Comparison of ENCODE assay signal across 13 cellular contexts in genomic region chr3:196184169-196184432, GRCh38. TPM values are rescaled to one million over a fixed set of nuclear protein-coding genes. Genes with fewer than 3 reads are reported as not detected.
A peak's percentile ranks its signal among the peaks of the same experiment; 100 is the strongest.
DNase-seq lines count a peak whose midpoint lies in the region; ATAC-seq, FAIRE-seq and TF ChIP-seq lines count a peak whose summit lies in the region.
"Not testable (repeated sequence)": the region's sequence is repeated elsewhere in the genome, so short reads cannot be mapped to it uniquely, and the experiment has no call there.
"Had no signal": no experiment of that assay in that cellular context is flagged by ENCODE, and none has a peak within 500 bp of the region (broad histone marks: within the 10 kb centered on the region; RNA-seq: fewer than 3 reads in every experiment).

No MANE protein-coding gene starts in this region.

- H3K4me2 ChIP-seq in Loucy (ENCODE audit: low read depth, low read length, poor library complexity, severe bottlenecking), result peak overlapping the region; percentile 77
- H3K4me2 ChIP-seq in K562 (ENCODE audit: insufficient read depth, low read length), result not testable (repeated sequence)

- peak overlapping the region; percentile 95 to 99 (median 98) for H3K27ac Mint-ChIP-seq in CD4-positive, CD25-positive, alpha-beta regulatory T cell
- H3K27ac Mint-ChIP-seq in T-helper 2 cell treated with Interferon-gamma antibody and Interleukin-4, amounts not matched to agents 5 μg/mL and 100 μg/mL, for 36 hours, result peak overlapping the region; percentile 96
- peak overlapping the region; percentile 95 for H3K27ac Mint-ChIP-seq in activated CD8-positive, alpha-beta T cell treated with anti-CD3 and anti-CD28 coated beads, Interleukin-2, amount 10 ng/mL, durations not matched to agents 7 days and 5 days
- H3K27ac Mint-ChIP-seq in activated T-helper 2 cell treated with anti-CD3 and anti-CD28 coated beads, Interferon-gamma antibody, Interleukin-2, Interleukin-4, amounts not matched to agents 10 μg/mL and 5 μg/mL and 100 μg/mL, durations not matched to agents 14 hours and 24 hours and 36 hours, result peak overlapping the region; percentile 70
- peak overlapping the region in 1 of 2 donors; percentile 96 for H3K27ac Mint-ChIP-seq in natural killer cell treated with Interleukin-12 subunit alpha and Interleukin-12 subunit beta and Interleukin-15 and Interleukin-18, amount 100 ng/mL, for 72 hours

- not testable (repeated sequence) for H3K27me3 ChIP-seq in CD4-positive, CD25-positive, alpha-beta regulatory T cell (ENCODE audit: control insufficient read depth, insufficient read depth, low read length); Loucy (ENCODE audit: insufficient read depth, low read length, poor library complexity, severe bottlenecking); K562 (ENCODE audit: control insufficient read depth in 2 of 2, insufficient read depth in 2 of 2, low read length in 2 of 2)

- not testable (repeated sequence) for H3K36me3 ChIP-seq in CD4-positive, CD25-positive, alpha-beta regulatory T cell (ENCODE audit: control insufficient read depth, insufficient read depth, low read length); Loucy (ENCODE audit: insufficient read depth, low read length); K562 (ENCODE audit: control insufficient read depth, insufficient read depth, low read length)

- not testable (repeated sequence) for ATAC-seq in CD4-positive, CD25-positive, alpha-beta regulatory T cell (ENCODE audit: low read depth in 2 of 2); activated CD8-positive, alpha-beta T cell treated with anti-CD3 and anti-CD28 coated beads, Interleukin-2, amount 10 ng/mL, durations not matched to agents 7 days and 5 days; K562; natural killer cell treated with Interleukin-12 subunit alpha and Interleukin-12 subunit beta and Interleukin-15 and Interleukin-18, amount 100 ng/mL, for 72 hours

- not testable (repeated sequence) for H3K9me2 ChIP-seq in Loucy (replicated peaks; ENCODE audit: low read depth, low read length)

- WGBS in K562 (ENCODE audit: insufficient coverage, low coverage, missing lambda C conversion rate), result 79% methylated on average over 4 of the region's 4 CpGs

- H3K4me3 Mint-ChIP-seq in CD4-positive, CD25-positive, alpha-beta regulatory T cell; T-helper 2 cell treated with Interferon-gamma antibody and Interleukin-4, amounts not matched to agents 5 μg/mL and 100 μg/mL, for 36 hours; activated CD8-positive, alpha-beta T cell treated with anti-CD3 and anti-CD28 coated beads, Interleukin-2, amount 10 ng/mL, durations not matched to agents 7 days and 5 days; activated T-helper 2 cell treated with anti-CD3 and anti-CD28 coated beads, Interferon-gamma antibody, Interleukin-2, Interleukin-4, amounts not matched to agents 10 μg/mL and 5 μg/mL and 100 μg/mL, durations not matched to agents 14 hours and 24 hours and 36 hours (ENCODE audit: low read depth): not testable (repeated sequence)
- H3K4me3 Mint-ChIP-seq in natural killer cell treated with Interleukin-12 subunit alpha and Interleukin-12 subunit beta and Interleukin-15 and Interleukin-18, amount 100 ng/mL, for 72 hours, result peak overlapping the region; percentile 82

- H4K20me1 ChIP-seq in Loucy (ENCODE audit: insufficient read depth, low read length, poor library complexity, severe bottlenecking); K562 (replicated peaks; ENCODE audit: control insufficient read depth, insufficient read depth, low read length): not testable (repeated sequence)

- not testable (repeated sequence) for H3K4me3 ChIP-seq in CD4-positive, CD25-positive, alpha-beta regulatory T cell (ENCODE audit: low read depth, low read length); Loucy (ENCODE audit: low read length, poor library complexity, severe bottlenecking); K562

- CTCF ChIA-PET in activated CD8-positive, alpha-beta T cell treated with anti-CD3 and anti-CD28 coated beads, Interleukin-2, amount 10 ng/mL, durations not matched to agents 7 days and 5 days (lab: Charles Lee), result interaction anchor here (1.3 kb wide), 1 partner anchor 8 kb away, joined by 4 read pairs; no protein-coding TSS in a partner anchor
- CTCF ChIA-PET in K562 (lab: Yijun Ruan, JAX; ENCODE audit: low intra/inter-chr PET ratio), result not testable (repeated sequence)

- not testable (repeated sequence) for H3K27me3 Mint-ChIP-seq in CD4-positive, CD25-positive, alpha-beta regulatory T cell; T-helper 2 cell treated with Interferon-gamma antibody and Interleukin-4, amounts not matched to agents 5 μg/mL and 100 μg/mL, for 36 hours (ENCODE audit: low read depth); activated CD8-positive, alpha-beta T cell treated with anti-CD3 and anti-CD28 coated beads, Interleukin-2, amount 10 ng/mL, durations not matched to agents 7 days and 5 days (ENCODE audit: low read depth); activated T-helper 2 cell treated with anti-CD3 and anti-CD28 coated beads, Interferon-gamma antibody, Interleukin-2, Interleukin-4, amounts not matched to agents 10 μg/mL and 5 μg/mL and 100 μg/mL, durations not matched to agents 14 hours and 24 hours and 36 hours (ENCODE audit: low read depth); natural killer cell treated with Interleukin-12 subunit alpha and Interleukin-12 subunit beta and Interleukin-15 and Interleukin-18, amount 100 ng/mL, for 72 hours

- not testable (repeated sequence) for TF ChIP-seq RAD21 in K562 (CRISPR knock-in tag; conservative IDR thresholded peaks at IDR 0.05 in 1 of 2, IDR thresholded peaks at IDR 0.05 in 1 of 2)

- not testable (repeated sequence) for H3K9me3 ChIP-seq in CD4-positive, CD25-positive, alpha-beta regulatory T cell (ENCODE audit: control insufficient read depth in 2 of 2, low read length in 2 of 2); Loucy (ENCODE audit: insufficient read depth, low read depth, low read length); K562 (replicated peaks; ENCODE audit: control insufficient read depth, insufficient read depth, low read depth, low read length)

- TF ChIP-seq EP300 in K562 (IDR thresholded peaks at IDR 0.05; ENCODE audit: low read length), result not testable (repeated sequence)

- BruUV-seq in K562 (replicated peaks; lab: Mats Ljungman, UMichigan), result not testable (repeated sequence)

- H3K36me3 Mint-ChIP-seq in CD4-positive, CD25-positive, alpha-beta regulatory T cell; T-helper 2 cell treated with Interferon-gamma antibody and Interleukin-4, amounts not matched to agents 5 μg/mL and 100 μg/mL, for 36 hours (ENCODE audit: low read depth); activated CD8-positive, alpha-beta T cell treated with anti-CD3 and anti-CD28 coated beads, Interleukin-2, amount 10 ng/mL, durations not matched to agents 7 days and 5 days (ENCODE audit: low read depth); activated T-helper 2 cell treated with anti-CD3 and anti-CD28 coated beads, Interferon-gamma antibody, Interleukin-2, Interleukin-4, amounts not matched to agents 10 μg/mL and 5 μg/mL and 100 μg/mL, durations not matched to agents 14 hours and 24 hours and 36 hours (ENCODE audit: low read depth); natural killer cell treated with Interleukin-12 subunit alpha and Interleukin-12 subunit beta and Interleukin-15 and Interleukin-18, amount 100 ng/mL, for 72 hours: not testable (repeated sequence)

- DNase-seq in CD4-positive, CD25-positive, alpha-beta regulatory T cell; T-helper 2 cell treated with Interferon-gamma antibody and Interleukin-4, amounts not matched to agents 5 μg/mL and 100 μg/mL, for 36 hours (ENCODE audit: low spot score); activated CD8-positive, alpha-beta T cell treated with anti-CD3 and anti-CD28 coated beads, Interleukin-2, amount 10 ng/mL, durations not matched to agents 7 days and 5 days; activated T-helper 2 cell treated with anti-CD3 and anti-CD28 coated beads, Interferon-gamma antibody, Interleukin-2, Interleukin-4, amounts not matched to agents 10 μg/mL and 5 μg/mL and 100 μg/mL, durations not matched to agents 14 hours and 24 hours and 36 hours (ENCODE audit: low spot score); K562 (ENCODE audit: extremely low read depth in 1 of 4, low spot score in 3 of 4); natural killer cell treated with Interleukin-12 subunit alpha and Interleukin-12 subunit beta and Interleukin-15 and Interleukin-18, amount 100 ng/mL, for 72 hours (ENCODE audit: low spot score): not testable (repeated sequence)

- H3K4me1 ChIP-seq in CD4-positive, CD25-positive, alpha-beta regulatory T cell (ENCODE audit: control insufficient read depth, insufficient read depth, low read length, poor library complexity, severe bottlenecking), result peaks cover 62% of the 10 kb centered on the region
- H3K4me1 ChIP-seq in Loucy (ENCODE audit: insufficient read depth, low read length, poor library complexity, severe bottlenecking), result peaks cover 80% of the 10 kb centered on the region
- peaks cover 44 to 71% of the 10 kb centered on the region in 2 experiments for H3K4me1 ChIP-seq in K562 (replicated peaks in 1 of 2; ENCODE audit: control insufficient read depth in 2 of 2, insufficient read depth in 2 of 2, low read length in 2 of 2)

- not testable (repeated sequence) for TF ChIP-seq POLR2A in K562 (conservative IDR thresholded peaks at IDR 0.05)

- not testable (repeated sequence) for H2AFZ ChIP-seq in Loucy (ENCODE audit: low read length); K562 (ENCODE audit: low read depth, low read length)

- FAIRE-seq in K562 (lab: Jason Lieb, UNC), result not testable (repeated sequence)

- in situ Hi-C loops in K562 (cut with MboI), result not testable (repeated sequence)

- H3K27ac ChIP-seq in CD4-positive, CD25-positive, alpha-beta regulatory T cell (ENCODE audit: insufficient read depth, low read length, poor library complexity, severe bottlenecking), result peak overlapping the region; percentile 96
- not testable (repeated sequence) for H3K27ac ChIP-seq in K562 (ENCODE audit: extremely low read depth, low read depth, low read length)

- POLR2A ChIA-PET in activated CD8-positive, alpha-beta T cell treated with anti-CD3 and anti-CD28 coated beads, Interleukin-2, amount 10 ng/mL, durations not matched to agents 7 days and 5 days (lab: Charles Lee), result interaction anchor here (1.3 kb wide), 1 partner anchor 70 kb away, joined by 9 read pairs; no protein-coding TSS in a partner anchor
- POLR2A ChIA-PET in K562 (lab: Yijun Ruan, JAX), result interaction anchor here (1.0 to 1.6 kb wide), 3 partner anchors 104 to 114 kb away, joined by 3 to 7 read pairs (median 4); no protein-coding TSS in a partner anchor

- not testable (repeated sequence) for H3K9me1 ChIP-seq in K562 (ENCODE audit: control insufficient read depth, insufficient read depth, low read length)

- H3F3A ChIP-seq in Loucy (ENCODE audit: low read depth), result peaks cover 43% of the 10 kb centered on the region

- intact Hi-C loops in activated T-helper 2 cell treated with anti-CD3 and anti-CD28 coated beads, Interferon-gamma antibody, Interleukin-2, Interleukin-4, amounts not matched to agents 10 μg/mL and 5 μg/mL and 100 μg/mL, durations not matched to agents 14 hours and 24 hours and 36 hours (cut with micrococcal nuclease), result loop anchor here (10.0 kb wide), 1 partner anchor 489 kb away; no protein-coding TSS in a partner anchor
- intact Hi-C loops in K562 (cut with micrococcal nuclease), result not testable (repeated sequence)

- peaks cover 48% of the 10 kb centered on the region for H3K79me2 ChIP-seq in Loucy (ENCODE audit: insufficient read depth, low read length)
- not testable (repeated sequence) for H3K79me2 ChIP-seq in K562 (ENCODE audit: control insufficient read depth, insufficient read depth, low read length)

- H3K9ac ChIP-seq in Loucy (ENCODE audit: low read depth, low read length, poor library complexity, severe bottlenecking), result peak overlapping the region; percentile 96
- not testable (repeated sequence) for H3K9ac ChIP-seq in K562 (ENCODE audit: insufficient read depth in 1 of 2, low read depth in 2 of 2, low read length in 2 of 2)

- TF ChIP-seq CTCF in Loucy (conservative IDR thresholded peaks at IDR 0.05; ENCODE audit: low read length); K562 (IDR thresholded peaks at IDR 0.05 in 2 of 3, conservative IDR thresholded peaks at IDR 0.05 in 1 of 3; ENCODE audit: insufficient read depth in 2 of 3, low read depth in 1 of 3, low read length in 3 of 3): not testable (repeated sequence)

- not testable (repeated sequence) for H3K9me3 Mint-ChIP-seq in CD4-positive, CD25-positive, alpha-beta regulatory T cell; T-helper 2 cell treated with Interferon-gamma antibody and Interleukin-4, amounts not matched to agents 5 μg/mL and 100 μg/mL, for 36 hours; activated CD8-positive, alpha-beta T cell treated with anti-CD3 and anti-CD28 coated beads, Interleukin-2, amount 10 ng/mL, durations not matched to agents 7 days and 5 days (ENCODE audit: insufficient read depth); activated T-helper 2 cell treated with anti-CD3 and anti-CD28 coated beads, Interferon-gamma antibody, Interleukin-2, Interleukin-4, amounts not matched to agents 10 μg/mL and 5 μg/mL and 100 μg/mL, durations not matched to agents 14 hours and 24 hours and 36 hours; natural killer cell treated with Interleukin-12 subunit alpha and Interleukin-12 subunit beta and Interleukin-15 and Interleukin-18, amount 100 ng/mL, for 72 hours

- H3K4me1 Mint-ChIP-seq in CD4-positive, CD25-positive, alpha-beta regulatory T cell, result peaks cover 11 to 71% (median 42%) of the 10 kb centered on the region in 4 donors
- H3K4me1 Mint-ChIP-seq in T-helper 2 cell treated with Interferon-gamma antibody and Interleukin-4, amounts not matched to agents 5 μg/mL and 100 μg/mL, for 36 hours (ENCODE audit: low read depth), result peaks cover 53% of the 10 kb centered on the region
- peaks cover 66% of the 10 kb centered on the region for H3K4me1 Mint-ChIP-seq in activated CD8-positive, alpha-beta T cell treated with anti-CD3 and anti-CD28 coated beads, Interleukin-2, amount 10 ng/mL, durations not matched to agents 7 days and 5 days (ENCODE audit: low read depth)
- peaks cover 55% of the 10 kb centered on the region for H3K4me1 Mint-ChIP-seq in activated T-helper 2 cell treated with anti-CD3 and anti-CD28 coated beads, Interferon-gamma antibody, Interleukin-2, Interleukin-4, amounts not matched to agents 10 μg/mL and 5 μg/mL and 100 μg/mL, durations not matched to agents 14 hours and 24 hours and 36 hours (ENCODE audit: low read depth)
- H3K4me1 Mint-ChIP-seq in natural killer cell treated with Interleukin-12 subunit alpha and Interleukin-12 subunit beta and Interleukin-15 and Interleukin-18, amount 100 ng/mL, for 72 hours (ENCODE audit: low read depth in 2 of 2), result peaks cover 27 to 35% of the 10 kb centered on the region in 2 donors

RNA-seq across cellular contexts. Expression of gene ZDHHC19, which starts 27.1 kb away (rescaled TPM):
- total RNA-seq in CD4-positive, CD25-positive, alpha-beta regulatory T cell, result not detected
- not detected for polyA plus RNA-seq in CD4-positive, CD25-positive, alpha-beta regulatory T cell
- not detected for total RNA-seq in activated CD8-positive, alpha-beta T cell treated with anti-CD3 and anti-CD28 coated beads, Interleukin-2, amount 10 ng/mL, durations not matched to agents 7 days and 5 days
- not detected in 2 replicates for total RNA-seq in activated T-helper 2 cell treated with anti-CD3 and anti-CD28 coated beads, Interferon-gamma antibody, Interleukin-2, Interleukin-4, amounts not matched to agents 10 μg/mL and 5 μg/mL and 100 μg/mL, durations not matched to agents 14 hours and 24 hours and 36 hours
- total RNA-seq in K562 (2011; cell fraction: chromatin; rRNA removed; ENCODE audit: low replicate concordance), result 2.7 and 8.2 TPM in 2 replicates
- 2.1 and 2.3 TPM in 2 replicates for total RNA-seq in K562 (2011; cell fraction: nucleolus; rRNA removed)
- total RNA-seq in K562 (2011; cell fraction: nucleoplasm; rRNA removed), result 3.0 and 4.6 TPM in 2 replicates
- 3.4 and 3.5 TPM in 2 replicates for total RNA-seq in K562 (2014; rRNA removed)
- total RNA-seq in K562 (2014; rRNA removed; fragmentation: Illumina TruSeq; extraction: Trizol), result 0.67 and 0.98 TPM in 2 replicates
- total RNA-seq in K562 (2015; rRNA removed; fragmentation: Illumina TruSeq; extraction: Trizol), result 0.94 and 1.7 TPM in 2 replicates
- total RNA-seq in K562 (2021), result 5.5 and 6.1 TPM in 2 replicates
- polyA plus RNA-seq in K562 (2011; rRNA removed), result 0.78 and 1.2 TPM in 2 replicates
- 0.77 and 3.4 TPM in 2 replicates for polyA plus RNA-seq in K562 (2011; cell fraction: cytosol; rRNA removed)
- 2.9 and 3.2 TPM in 2 replicates for polyA plus RNA-seq in K562 (2011; cell fraction: nucleus; rRNA removed)
- polyA plus RNA-seq in K562 (2012), result 3.2 and 5.2 TPM in 2 replicates
- polyA plus RNA-seq in K562 (2014; fragmentation: Illumina TruSeq; extraction: Trizol), result 0.40 and 3.5 TPM in 2 replicates
- 1 to 10 TPM; 2.0 to 2.7 TPM for polyA plus RNA-seq in K562 (2014; fragmentation: Nextera tagmentation; extraction: Ambion mirVana)
- polyA plus RNA-seq in K562 (2014; rRNA removed), result 1.1 and 5.5 TPM in 2 replicates
- polyA minus RNA-seq in K562 (2011; rRNA and poly(A)+ RNA removed), result 3.3 TPM in 1 of 2 replicates, not detected in the other
- polyA minus RNA-seq in K562 (2011; cell fraction: cytosol; rRNA and poly(A)+ RNA removed), result 1.6 TPM in 1 of 2 replicates, not detected in the other
- 1.1 TPM in 1 of 2 replicates, not detected in the other for polyA minus RNA-seq in K562 (2011; cell fraction: nucleus; rRNA and poly(A)+ RNA removed)
- 1 to 10 TPM in 1 of 2 donors, not detected in 1; 1.0 TPM for total RNA-seq in natural killer cell treated with Interleukin-12 subunit alpha and Interleukin-12 subunit beta and Interleukin-15 and Interleukin-18, amount 100 ng/mL, for 72 hours
- total RNA-seq: A673, Daoy, H4, HFFc6 had no signal
- polyA plus RNA-seq: BJ, CD14-positive monocyte had no signal

RNA-seq across cellular contexts. Expression of gene SLC51A, which starts 32.2 kb away (rescaled TPM):
- not detected for total RNA-seq in CD4-positive, CD25-positive, alpha-beta regulatory T cell
- polyA plus RNA-seq in CD4-positive, CD25-positive, alpha-beta regulatory T cell, result 1 to 10 TPM in 1 of 4 donors, under 1 TPM in 3; 0.38 to 2.2 (median 0.63) TPM
- total RNA-seq in activated CD8-positive, alpha-beta T cell treated with anti-CD3 and anti-CD28 coated beads, Interleukin-2, amount 10 ng/mL, durations not matched to agents 7 days and 5 days, result not detected
- total RNA-seq in activated T-helper 2 cell treated with anti-CD3 and anti-CD28 coated beads, Interferon-gamma antibody, Interleukin-2, Interleukin-4, amounts not matched to agents 10 μg/mL and 5 μg/mL and 100 μg/mL, durations not matched to agents 14 hours and 24 hours and 36 hours, result not detected in 2 replicates
- 0.62 TPM in 1 of 2 replicates, not detected in the other for total RNA-seq in K562 (2011; cell fraction: chromatin; rRNA removed; ENCODE audit: low replicate concordance)
- total RNA-seq in K562 (2011; cell fraction: nucleolus; rRNA removed), result not detected in 2 replicates
- not detected in 2 replicates for total RNA-seq in K562 (2011; cell fraction: nucleoplasm; rRNA removed)
- total RNA-seq in K562 (2014; rRNA removed) (not detected in 2 replicates), K562 (2014; rRNA removed; fragmentation: Illumina TruSeq; extraction: Trizol) (not detected in 2 replicates), K562 (2015; rRNA removed; fragmentation: Illumina TruSeq; extraction: Trizol) (not detected in 2 replicates), K562 (2021) (not detected in 2 replicates)
- polyA plus RNA-seq in K562 (2011; rRNA removed) (not detected in 2 replicates), K562 (2014; fragmentation: Illumina TruSeq; extraction: Trizol) (not detected in 2 replicates), K562 (2014; fragmentation: Nextera tagmentation; extraction: Ambion mirVana) (under 1 TPM; 0.35 to 0.38 TPM), K562 (2014; rRNA removed) (not detected in 2 replicates)
- not detected in 2 replicates for polyA plus RNA-seq in K562 (2011; cell fraction: cytosol; rRNA removed)
- polyA plus RNA-seq in K562 (2011; cell fraction: nucleus; rRNA removed), result not detected in 2 replicates
- polyA plus RNA-seq in K562 (2012), result 1.1 and 1.4 TPM in 2 replicates
- polyA minus RNA-seq in K562 (2011; rRNA and poly(A)+ RNA removed), result not detected in 2 replicates
- polyA minus RNA-seq in K562 (2011; cell fraction: cytosol; rRNA and poly(A)+ RNA removed), result not detected in 2 replicates
- not detected in 2 replicates for polyA minus RNA-seq in K562 (2011; cell fraction: nucleus; rRNA and poly(A)+ RNA removed)
- total RNA-seq in natural killer cell treated with Interleukin-12 subunit alpha and Interleukin-12 subunit beta and Interleukin-15 and Interleukin-18, amount 100 ng/mL, for 72 hours, result not detected
- total RNA-seq: A673, Daoy, H4, HFFc6 had no signal
- polyA plus RNA-seq: BJ had no signal
